8 cellular contexts compared by ENCODE assay signal in the genomic region with DNA sequence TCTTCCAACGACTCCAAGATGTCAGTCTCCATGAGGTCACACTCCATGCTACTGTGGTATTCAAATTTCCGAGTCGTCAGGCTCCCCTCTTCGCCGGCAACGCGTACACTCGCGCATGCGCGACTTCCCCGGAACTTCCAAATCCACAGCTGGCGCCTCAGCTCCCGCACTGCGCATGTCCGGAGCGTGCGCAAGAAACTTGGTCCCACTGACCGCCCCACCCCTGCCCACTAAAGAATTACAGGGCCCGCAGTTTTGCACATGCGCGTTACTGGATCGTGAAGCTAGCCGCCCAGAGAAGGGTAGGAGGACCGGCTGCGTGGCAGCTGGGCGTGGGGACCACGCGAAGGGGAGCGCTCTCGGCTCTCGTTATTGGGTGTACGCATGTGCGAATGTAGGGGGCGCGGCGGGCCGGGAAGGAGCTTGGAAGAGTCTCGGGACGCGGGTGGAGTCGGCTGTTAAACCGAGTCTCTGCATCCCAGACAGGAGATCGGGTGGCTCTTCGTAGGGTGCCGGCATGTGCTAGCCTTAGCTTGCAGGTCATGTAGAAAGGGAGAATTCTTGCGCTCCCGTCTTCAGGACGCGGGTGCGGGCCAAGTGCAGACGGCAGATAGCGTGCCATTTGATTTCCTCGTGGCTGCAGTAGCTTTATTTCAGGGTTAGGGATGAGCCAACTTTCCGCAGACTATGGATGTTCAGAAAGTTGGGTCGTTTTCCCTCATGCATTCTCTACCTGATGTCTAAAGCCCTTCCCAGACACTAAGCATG. TPM values are rescaled to one million over a fixed set of nuclear protein-coding genes. Genes with fewer than 3 reads are reported as not detected.
DNase-seq lines count a peak whose midpoint lies in the region; ATAC-seq lines count a peak whose summit lies in the region.

A gene (minus strand): TSS at position 125 of the 768 bp plus-strand sequence. CDS start 78 bp downstream, at position 47.

- H3K4me1 Mint-ChIP-seq in effector memory CD8-positive, alpha-beta T cell (ENCODE audit: low read depth in 2 of 2): peaks cover 22 to 29% of the 10 kb centered on the region in 2 donors

- DNase-seq in COR-L47 (lab: John Stamatoyannopoulos, UW): peak; percentile 98
- peak; percentile 98 for DNase-seq in HT1080 (ENCODE audit: low read depth)
- peak; percentile 97 for DNase-seq in NOMO-1 treated with DMSO at 0.1 percent for 48 hours (lab: John Stamatoyannopoulos, UW; ENCODE audit: unreplicated experiment)
- DNase-seq in activated CD8-positive, alpha-beta memory T cell treated with anti-CD3 and anti-CD28 coated beads for 4 hours (ENCODE audit: low read depth in 2 of 2): peak; percentile 98 to 99
- peak; percentile 97 to 98 (median 98) for DNase-seq in effector memory CD8-positive, alpha-beta T cell
- DNase-seq in medulla oblongata (ENCODE audit: extremely low spot score): peak; percentile 99
- peak; percentile 99 for DNase-seq in stimulated activated CD8-positive, alpha-beta memory T cell treated with anti-CD3 and anti-CD28 coated beads, Interleukin-12 subunit alpha, Interleukin-12 subunit beta, amount 100 ng/mL, for 1 hour (ENCODE audit: low read depth)

- peak within 1 kb of the TSS; percentile 88 to 93 for H3K4me3 Mint-ChIP-seq in effector memory CD8-positive, alpha-beta T cell

- ATAC-seq in GM21360 (IDR thresholded peaks at IDR 0.05; ENCODE audit: unreplicated experiment): peak; percentile 90
- ATAC-seq in effector memory CD8-positive, alpha-beta T cell (replicated peaks): peak; percentile 91

- H3K27me3 Mint-ChIP-seq in effector memory CD8-positive, alpha-beta T cell: peaks cover 0 to 9% of the 10 kb centered on the region in 2 donors

- H3K27ac Mint-ChIP-seq in effector memory CD8-positive, alpha-beta T cell: peak within 1 kb of the TSS; percentile 91 to 92

- no peaks in the 10 kb centered on the region for H3K9me3 Mint-ChIP-seq in effector memory CD8-positive, alpha-beta T cell

- peaks cover 9% of the 10 kb centered on the region for H3K36me3 Mint-ChIP-seq in effector memory CD8-positive, alpha-beta T cell (ENCODE audit: insufficient read depth)

RNA-seq across cellular contexts. Expression of the gene that starts here (rescaled TPM):
- 25.7 and 38.0 TPM in 2 replicates for total RNA-seq in HT1080 (2014; rRNA removed; shearing (Covaris generic))
- polyA plus RNA-seq in HT1080 (2015; cell fraction: cytosol; rRNA removed): 53.5 and 70.5 TPM in 2 replicates
- polyA plus RNA-seq in HT1080 (2015; cell fraction: nucleus; rRNA removed): 82.0 and 84.1 TPM in 2 replicates

Comparison
In these comparisons a context has a peak if more than half of its experiments do, and no peak if none do; other contexts are left out.
1. Peak in every context shown above with its lines: DNase-seq and ATAC-seq.